In the genomic region with DNA sequence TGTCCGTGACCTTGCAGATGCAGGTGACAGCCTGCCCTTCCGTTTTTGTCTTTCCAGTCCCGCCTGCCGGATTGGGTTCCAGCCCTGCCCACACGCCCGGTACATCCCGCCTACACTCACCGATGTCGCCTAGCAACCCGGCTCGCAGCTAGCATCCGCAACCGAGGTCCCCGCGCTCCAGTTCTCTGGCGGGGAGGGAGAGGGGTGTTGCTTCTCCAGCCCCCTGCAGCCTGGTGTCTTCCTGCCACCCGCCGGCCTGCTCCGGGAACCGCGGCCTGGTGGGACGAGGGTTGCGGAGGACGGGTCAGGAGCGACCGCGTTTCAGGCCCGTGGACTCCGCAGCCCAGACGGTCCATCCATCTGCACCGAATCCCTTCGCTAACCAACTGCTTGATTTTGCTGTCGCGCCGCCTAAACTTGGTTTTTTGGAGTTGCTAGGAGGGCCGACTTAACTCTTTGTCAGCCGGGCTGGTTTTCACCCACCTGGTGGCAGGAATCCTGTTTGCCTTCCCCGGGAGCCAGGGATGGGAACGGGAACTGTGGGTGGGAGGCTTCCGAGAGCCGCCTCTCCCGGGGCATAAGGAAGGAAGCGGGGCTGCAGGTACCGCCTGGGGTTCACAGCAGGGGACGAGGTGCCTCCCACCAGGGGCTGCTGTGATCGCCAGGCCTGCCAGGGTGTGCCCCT, we compare ENCODE assay signal across 1 cellular context.
TF ChIP-seq lines count a peak whose summit lies in the region.

No MANE protein-coding gene starts in this region.

TF ChIP-seq in endothelial cell of umbilical vein, 7 proteins besides CTCF, POLR2A, EP300 and RAD21:
- TF ChIP-seq EZH2 (IDR thresholded peaks at IDR 0.05; ENCODE audit: borderline replicate concordance, low read depth, low read length, severe bottlenecking) (peak; percentile 79), POLR2AphosphoS5 (IDR thresholded peaks at IDR 0.05; ENCODE audit: insufficient read depth, low read depth, low read length) (no peak), GATA2 (IDR thresholded peaks at IDR 0.05; ENCODE audit: insufficient read depth, insufficient read length, low read depth, low read length) (no peak)
